In the genomic region with DNA sequence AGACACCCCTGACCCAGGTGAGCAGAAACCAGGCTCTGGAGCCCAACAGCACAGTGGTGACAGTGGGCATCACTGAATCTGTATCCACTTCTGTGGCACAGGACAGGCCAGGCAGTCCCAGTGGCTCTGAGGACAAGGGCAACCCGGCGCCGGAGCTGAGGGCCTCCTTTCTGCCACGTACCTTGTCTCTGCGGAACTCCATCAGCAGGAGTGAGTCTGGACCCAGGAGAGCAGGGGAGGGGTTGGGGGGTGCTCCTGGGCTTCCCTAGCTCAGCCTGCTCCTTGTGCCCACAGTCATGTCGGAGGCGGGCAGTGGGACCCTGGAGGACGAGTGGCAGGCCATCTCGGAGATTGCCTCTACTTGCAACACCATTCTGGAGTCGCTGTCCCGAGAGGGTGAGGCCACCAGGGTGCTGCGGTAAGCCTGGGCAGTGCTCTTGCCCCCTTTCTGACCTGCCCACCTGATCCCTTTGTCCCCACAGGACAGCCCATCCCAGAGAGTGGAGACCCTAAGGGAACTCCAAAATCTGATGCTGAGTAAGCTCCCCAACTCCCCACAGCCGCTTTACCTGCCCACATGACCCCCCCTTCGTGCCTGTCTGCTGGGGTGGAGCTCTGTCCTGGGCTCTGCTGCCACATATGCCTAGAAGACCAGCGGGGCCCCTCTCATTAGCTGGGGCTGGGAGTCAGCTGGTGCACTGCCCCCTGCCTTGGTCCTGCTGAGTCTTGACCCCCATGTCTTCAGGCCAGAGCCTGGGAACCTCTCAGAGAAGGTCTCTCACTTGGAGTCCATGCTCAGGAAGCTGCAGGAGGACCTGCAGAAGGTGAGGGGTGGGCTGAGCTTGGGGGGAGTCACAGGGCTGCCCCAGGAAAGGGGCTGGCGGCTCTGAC, we compare ENCODE assay signal across 19 cellular contexts. TPM values are rescaled to one million over a fixed set of nuclear protein-coding genes. Genes with fewer than 3 reads are reported as not detected.
A peak's percentile ranks its signal among the peaks of the same experiment; 100 is the strongest.
DNase-seq lines count a peak whose midpoint lies in the region; TF ChIP-seq lines count a peak whose summit lies in the region.
"Had no signal": no experiment of that assay in that cellular context is flagged by ENCODE, and none has a peak within 500 bp of the region (broad histone marks: within the 10 kb centered on the region; RNA-seq: fewer than 3 reads in every experiment).

No MANE protein-coding gene starts in this region.

- no peaks in the 10 kb centered on the region for H3K9me3 ChIP-seq in BLaER1 treated with 17β-estradiol and CSF1 and Interleukin-3, amounts not matched to agents 10 nM and 100 nM (replicated peaks in 1 of 11)
- H3K9me3 ChIP-seq in HUES48 (ENCODE audit: control insufficient read depth, insufficient read depth, low read length) (no peaks in the 10 kb centered on the region), esophagus muscularis mucosa (no peaks in the 10 kb centered on the region), ovary (no peaks in the 10 kb centered on the region)

- H3K4me3 ChIP-seq in BLaER1 treated with 17β-estradiol and CSF1 and Interleukin-3, amounts not matched to agents 10 nM and 100 nM = no peak overlapping the region
- H3K4me3 ChIP-seq in HUES48 (ENCODE audit: low read depth, low read length) (no peak overlapping the region), esophagus muscularis mucosa (no peak overlapping the region), ovary (no peak overlapping the region)

- H3K36me3 ChIP-seq in BLaER1 treated with 17β-estradiol and CSF1 and Interleukin-3, amounts not matched to agents 10 nM and 100 nM = peaks cover 77 to 88% (median 84%) of the 10 kb centered on the region in 11 experiments
- peaks cover 27% of the 10 kb centered on the region for H3K36me3 ChIP-seq in HUES48 (ENCODE audit: control insufficient read depth, insufficient read depth, low read length)
- peaks cover 9 to 78% (median 68%) of the 10 kb centered on the region in 4 donors for H3K36me3 ChIP-seq in esophagus muscularis mucosa
- H3K36me3 ChIP-seq in ovary = no peaks in the 10 kb centered on the region

- H3K4me2 ChIP-seq in BLaER1 treated with 17β-estradiol and CSF1 and Interleukin-3, amounts not matched to agents 10 nM and 100 nM = peak overlapping the region; percentile 83 to 96 (median 93)

- H3K4me3 Mint-ChIP-seq in nephron progenitor cell = no peak overlapping the region
- H3K4me3 Mint-ChIP-seq: activated CD4-positive, alpha-beta memory T cell treated with anti-CD3 and anti-CD28 coated beads, Interleukin-2, amount 10 ng/mL, durations not matched to agents 7 days and 5 days; H9 had no signal

- TF ChIP-seq POLR2A in esophagus muscularis mucosa (IDR thresholded peaks at IDR 0.05; ENCODE audit: low read depth) = no peak
- no peak for TF ChIP-seq POLR2A in ovary (IDR thresholded peaks at IDR 0.05)

- H3K9me3 Mint-ChIP-seq in nephron progenitor cell = no peaks in the 10 kb centered on the region
- H3K9me3 Mint-ChIP-seq: activated CD4-positive, alpha-beta memory T cell treated with anti-CD3 and anti-CD28 coated beads, Interleukin-2, amount 10 ng/mL, durations not matched to agents 7 days and 5 days; H9; naive thymus-derived CD8-positive, alpha-beta T cell had no signal

- no peak for TF ChIP-seq CTCF in esophagus muscularis mucosa (IDR thresholded peaks at IDR 0.05)
- TF ChIP-seq CTCF in ovary (IDR thresholded peaks at IDR 0.05) = no peak
- TF ChIP-seq CTCF in nephron progenitor cell (IDR thresholded peaks at IDR 0.05) = no peak

- H3K27ac Mint-ChIP-seq in nephron progenitor cell = no peak overlapping the region
- H3K27ac Mint-ChIP-seq: activated CD4-positive, alpha-beta memory T cell treated with anti-CD3 and anti-CD28 coated beads, Interleukin-2, amount 10 ng/mL, durations not matched to agents 7 days and 5 days; H9 had no signal

- H3K36me3 Mint-ChIP-seq in nephron progenitor cell (ENCODE audit: low read depth) = peaks cover 20% of the 10 kb centered on the region

- H3K4me1 ChIP-seq in BLaER1 treated with 17β-estradiol and CSF1 and Interleukin-3, amounts not matched to agents 10 nM and 100 nM = peaks cover 54 to 62% (median 56%) of the 10 kb centered on the region in 10 experiments
- H3K4me1 ChIP-seq in HUES48 (ENCODE audit: control insufficient read depth, insufficient read depth, low read length) (peaks cover 6% of the 10 kb centered on the region), esophagus muscularis mucosa (peaks cover 38 to 80% (median 71%) of the 10 kb centered on the region in 4 donors), ovary (ENCODE audit: insufficient read depth) (peaks cover 19% of the 10 kb centered on the region)

- TF ChIP-seq EP300 in esophagus muscularis mucosa (IDR thresholded peaks at IDR 0.05) (no peak), ovary (IDR thresholded peaks at IDR 0.05) (no peak)

- peaks cover 3 to 91% (median 61%) of the 10 kb centered on the region in 11 experiments; a peak in 18 of 22 replicates for H4K20me1 ChIP-seq in BLaER1 treated with 17β-estradiol and CSF1 and Interleukin-3, amounts not matched to agents 10 nM and 100 nM

- intact Hi-C loops in esophagus muscularis mucosa (cut with DNase I) (no loop called here), ovary (cut with DNase I) (loop anchor here in 2 of 4 donors (5.0 kb wide), 1 partner anchor 78 kb away; a partner anchor contains a TSS)

- no peaks in the 10 kb centered on the region for H3K27me3 ChIP-seq in BLaER1 treated with 17β-estradiol and CSF1 and Interleukin-3, amounts not matched to agents 10 nM and 100 nM
- H3K27me3 ChIP-seq in HUES48 (ENCODE audit: control insufficient read depth, insufficient read depth, low read length) = no peaks in the 10 kb centered on the region
- no peaks in the 10 kb centered on the region for H3K27me3 ChIP-seq in esophagus muscularis mucosa
- H3K27me3 ChIP-seq in ovary = no peaks in the 10 kb centered on the region

- WGBS in esophagus muscularis mucosa = 86% methylated on average over 9 of the region's 16 CpGs
- 70 to 85% (median 74%) methylated on average over 16 of the region's 16 CpGs for WGBS in ovary, 3 donors

- DNase-seq in esophagus muscularis mucosa (ENCODE audit: extremely low spot score) (no peak), ovary (peak in 3 of 5 donors; percentile 35 to 47 (median 45)), nephron progenitor cell (no peak), RKO (ENCODE audit: low spot score) (no peak), SW480 (ENCODE audit: low spot score) (no peak), mesenteric fat pad (ENCODE audit: low spot score) (no peak)
- DNase-seq: activated CD4-positive, alpha-beta memory T cell treated with anti-CD3 and anti-CD28 coated beads, Interleukin-2, amount 10 ng/mL, durations not matched to agents 7 days and 5 days; activated gamma-delta T cell treated with Interleukin-2 at 50 U/mL for 16 hours; DND-41; effector memory CD4-positive, alpha-beta T cell; kidney glomerular epithelial cell; NCI-H2081 treated with DMSO at 0.1 percent for 48 hours; NCI-H774; small intestine; T1000 had no signal

- peaks cover 49% of the 10 kb centered on the region for H3K4me1 Mint-ChIP-seq in nephron progenitor cell

- H3K27ac ChIP-seq in BLaER1 treated with 17β-estradiol and CSF1 and Interleukin-3, amounts not matched to agents 10 nM and 100 nM = peak overlapping the region in 7 of 11 experiments; percentile 1 to 96 (median 37); a peak in 8 of 22 replicates
- H3K27ac ChIP-seq in HUES48 (ENCODE audit: low read depth, low read length) (peak overlapping the region; percentile 1), esophagus muscularis mucosa (replicated peaks in 1 of 4) (peak overlapping the region in 3 of 4 donors; percentile 91 to 97 (median 95)), ovary (peak overlapping the region; percentile 59 to 98)

- peak overlapping the region in 10 of 11 experiments; percentile 13 to 91 (median 84); a peak in 18 of 22 replicates for H3K9ac ChIP-seq in BLaER1 treated with 17β-estradiol and CSF1 and Interleukin-3, amounts not matched to agents 10 nM and 100 nM
- H3K9ac ChIP-seq in HUES48 (ENCODE audit: low read depth, low read length) = no peak overlapping the region

- H3K27me3 Mint-ChIP-seq in nephron progenitor cell (ENCODE audit: low read depth, poor library complexity) = peaks cover 16% of the 10 kb centered on the region
- H3K27me3 Mint-ChIP-seq: activated CD4-positive, alpha-beta memory T cell treated with anti-CD3 and anti-CD28 coated beads, Interleukin-2, amount 10 ng/mL, durations not matched to agents 7 days and 5 days had no signal

RNA-seq across cellular contexts. Expression of a gene that starts 12.0 kb away (rescaled TPM):
- total RNA-seq in esophagus muscularis mucosa (10 to 100 TPM; 40.7 to 56.3 (median 45.8) TPM), ovary (10 to 100 TPM; 15.0 to 48.2 (median 42.6) TPM), mesenteric fat pad (54.5 TPM)
- 10 to 100 TPM; 10.0 to 26.7 TPM for polyA plus RNA-seq in ovary

RNA-seq across cellular contexts. Expression of a gene that starts 12.8 kb away (rescaled TPM):
- total RNA-seq in esophagus muscularis mucosa (10 to 100 TPM; 51.5 to 84.6 (median 82.1) TPM), ovary (100 to 1,000 TPM in 1 of 7 donors, 10 to 100 TPM in 6; 50.8 to 102 (median 91.6) TPM), mesenteric fat pad (80.0 TPM)
- polyA plus RNA-seq in ovary = 10 to 100 TPM; 52.0 to 55.0 TPM

RNA-seq across cellular contexts. Expression of a gene that starts 34.3 kb away (rescaled TPM):
- total RNA-seq in esophagus muscularis mucosa (10 to 100 TPM; 21.4 to 43.1 (median 27.1) TPM), ovary (10 to 100 TPM; 10.6 to 42.1 (median 28.2) TPM), mesenteric fat pad (30.6 TPM)
- polyA plus RNA-seq in ovary = 10 to 100 TPM in 1 of 2 donors, 1 to 10 TPM in 1; 3.3 to 14.8 TPM

RNA-seq across cellular contexts. Expression of a gene that starts 35.9 kb away (rescaled TPM):
- 10 to 100 TPM; 29.9 to 41.7 (median 37.6) TPM for total RNA-seq in esophagus muscularis mucosa
- total RNA-seq in ovary = 10 to 100 TPM; 23.2 to 51.9 (median 46.0) TPM
- 10 to 100 TPM in 1 of 2 donors, 1 to 10 TPM in 1; 6.7 to 27.9 TPM for polyA plus RNA-seq in ovary
- 67.6 TPM for total RNA-seq in mesenteric fat pad

RNA-seq across cellular contexts. Expression of a gene that starts 54.3 kb away (rescaled TPM):
- total RNA-seq in esophagus muscularis mucosa (1 to 10 TPM in 3 of 4 donors, under 1 TPM in 1; 0.99 to 1.2 (median 1.2) TPM), ovary (1 to 10 TPM in 3 of 7 donors, under 1 TPM in 4; 0.65 to 4.0 (median 0.95) TPM), mesenteric fat pad (1.5 TPM)
- 1 to 10 TPM in 1 of 2 donors, not detected in 1; 1.5 TPM for polyA plus RNA-seq in ovary

Comparison
In these comparisons a context has a peak if more than half of its experiments do, and no peak if none do; other contexts are left out.
1. H3K27ac ChIP-seq: peak in every context shown above with its lines; median percentile 95 in esophagus muscularis mucosa; 78 in ovary; 37 in BLaER1 treated with 17β-estradiol and CSF1 and Interleukin-3, amounts not matched to agents 10 nM and 100 nM; 1 in HUES48.
2. DNase-seq: peak in ovary (3 of 5); none in esophagus muscularis mucosa (single experiment), nephron progenitor cell (single experiment), RKO (single experiment), SW480 (single experiment) and mesenteric fat pad (single experiment).